In the genomic region with DNA sequence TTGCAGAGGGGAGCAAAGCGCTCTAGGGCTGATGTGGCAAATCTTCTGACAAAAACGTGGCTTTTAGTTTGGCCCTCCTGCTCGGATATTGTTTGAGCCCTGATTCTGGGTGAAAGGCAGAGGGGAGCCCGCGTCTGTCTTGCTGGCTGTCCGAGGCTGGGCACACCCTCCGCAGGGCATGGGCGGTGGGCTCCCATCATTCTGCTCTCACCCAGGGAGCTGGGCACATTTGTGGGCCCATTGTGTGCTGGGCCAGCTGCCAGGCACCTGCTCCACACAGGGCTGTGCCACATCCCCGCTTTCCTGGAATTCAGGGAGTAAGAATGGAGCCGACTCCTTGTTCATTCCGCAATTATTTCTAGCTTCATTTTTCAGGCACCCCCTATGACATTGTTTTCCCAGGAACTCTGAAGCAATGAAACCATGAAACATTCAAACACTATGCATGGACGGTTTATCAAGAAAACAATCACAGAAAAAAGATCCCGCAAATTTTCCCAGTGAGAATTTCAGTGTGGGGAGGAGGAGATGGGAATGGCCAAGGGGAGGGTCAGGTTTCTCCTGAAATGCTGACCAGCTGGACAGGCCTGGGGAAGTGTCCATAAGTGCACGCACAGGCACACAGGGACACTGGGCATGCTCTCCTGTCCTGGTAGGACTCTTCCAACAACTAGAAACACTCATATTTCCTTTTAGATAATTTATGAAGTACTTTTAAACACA, we compare ENCODE assay signal across 17 cellular contexts.
"Had no signal": no experiment of that assay in that cellular context is flagged by ENCODE, and none has a peak within 500 bp of the region (broad histone marks: within the 10 kb centered on the region; RNA-seq: fewer than 3 reads in every experiment).

No MANE protein-coding gene starts in this region.

- DNase-seq: activated CD4-positive, alpha-beta T cell treated with anti-CD3 and anti-CD28 coated beads, Interleukin-2, amount 10 ng/mL, durations not matched to agents 24 days and 14 days; activated CD8-positive, alpha-beta memory T cell treated with anti-CD3 and anti-CD28 coated beads, Interleukin-2, amount 50 U/mL, for 4 hours; activated naive CD4-positive, alpha-beta T cell treated with anti-CD3 and anti-CD28 coated beads for 36 hours; activated T-cell treated with anti-CD3 and anti-CD28 coated beads, Interleukin-2, amount 50 U/mL, for 4 hours; body of pancreas; erythroblast; left colon; naive B cell; pancreas; stimulated activated CD4-positive, alpha-beta T cell treated with anti-CD3 and anti-CD28 coated beads, Interleukin-12 subunit alpha, Interleukin-12 subunit beta, amount 100 ng/mL, for 4 hours; stimulated activated CD4-positive, alpha-beta T cell treated with anti-CD3 and anti-CD28 coated beads, Interleukin-1b, Interleukin-23, amount 100 ng/mL, for 48 hours; stimulated activated CD8-positive, alpha-beta memory T cell treated with anti-CD3 and anti-CD28 coated beads, Interleukin-4, amount 100 ng/mL, for 48 hours; stimulated activated naive CD4-positive, alpha-beta T cell had no signal

- H3K4me3 Mint-ChIP-seq: activated CD4-positive, alpha-beta T cell treated with anti-CD3 and anti-CD28 coated beads, Interleukin-2, amount 10 ng/mL, durations not matched to agents 24 days and 14 days; activated naive CD4-positive, alpha-beta T cell treated with anti-CD3 and anti-CD28 coated beads for 36 hours; activated T-cell treated with anti-CD3 and anti-CD28 coated beads, Interleukin-2, amount 50 U/mL, for 4 hours; central memory CD8-positive, alpha-beta T cell; T-helper 1 cell treated with Interleukin-12 subunit alpha and Interleukin-12 subunit beta and Interleukin-4 antibody, amounts not matched to agents 30 μg/mL and 1 μg/mL, for 36 hours had no signal

- H3K4me3 ChIP-seq: body of pancreas, coronary artery, hepatocyte, pancreas had no signal

- H2AFZ ChIP-seq: hepatocyte had no signal

- H3K36me3 ChIP-seq: pancreas had no signal

- H3K27ac ChIP-seq: body of pancreas, coronary artery, hepatocyte, pancreas had no signal

- H3K27me3 ChIP-seq: body of pancreas, hepatocyte, pancreas had no signal

- H3K27ac Mint-ChIP-seq: activated CD4-positive, alpha-beta T cell treated with anti-CD3 and anti-CD28 coated beads, Interleukin-2, amount 10 ng/mL, durations not matched to agents 24 days and 14 days; activated naive CD4-positive, alpha-beta T cell treated with anti-CD3 and anti-CD28 coated beads for 36 hours; naive B cell; T-helper 1 cell treated with Interleukin-12 subunit alpha and Interleukin-12 subunit beta and Interleukin-4 antibody, amounts not matched to agents 30 μg/mL and 1 μg/mL, for 36 hours had no signal

- H3K4me2 ChIP-seq: hepatocyte had no signal

- H3K4me1 Mint-ChIP-seq: activated CD4-positive, alpha-beta T cell treated with anti-CD3 and anti-CD28 coated beads, Interleukin-2, amount 10 ng/mL, durations not matched to agents 24 days and 14 days; central memory CD8-positive, alpha-beta T cell; naive B cell had no signal

- H3K9me3 ChIP-seq: body of pancreas, pancreas had no signal

- H3K36me3 Mint-ChIP-seq: naive B cell had no signal

- H3K9me3 Mint-ChIP-seq: activated CD4-positive, alpha-beta T cell treated with anti-CD3 and anti-CD28 coated beads, Interleukin-2, amount 10 ng/mL, durations not matched to agents 24 days and 14 days; activated naive CD4-positive, alpha-beta T cell treated with anti-CD3 and anti-CD28 coated beads for 36 hours; activated T-cell treated with anti-CD3 and anti-CD28 coated beads, Interleukin-2, amount 50 U/mL, for 4 hours; central memory CD8-positive, alpha-beta T cell; T-helper 1 cell treated with Interleukin-12 subunit alpha and Interleukin-12 subunit beta and Interleukin-4 antibody, amounts not matched to agents 30 μg/mL and 1 μg/mL, for 36 hours had no signal
